Comparison of ENCODE assay signal across 8 cellular contexts in genomic region chr20:31608256-31608980, GRCh38.
A peak's percentile ranks its signal among the peaks of the same experiment; 100 is the strongest.
DNase-seq lines count a peak whose midpoint lies in the region; ATAC-seq lines count a peak whose summit lies in the region.

No MANE protein-coding gene starts in this region.

- H3K4me3 ChIP-seq in iPS-18c (ENCODE audit: insufficient read depth, low read depth, low read length) (peak overlapping the region; percentile 22; the same call in 1 of the 2 replicates), skeletal muscle cell (ENCODE audit: low read depth, low read length) (peak overlapping the region; percentile 10)

- DNase-seq in DMS79 treated with DMSO at 0.1 percent for 48 hours (lab: John Stamatoyannopoulos, UW) = peak; percentile 93
- DNase-seq in NCI-H2029 treated with DMSO at 0.1 percent for 48 hours (lab: John Stamatoyannopoulos, UW) = peak; percentile 98
- peak; percentile 92 for DNase-seq in astrocyte of the hippocampus (ENCODE audit: low read depth, low spot score)
- DNase-seq in skeletal muscle cell (ENCODE audit: low read depth) = peak; percentile 61
- no peak for DNase-seq in OCI-M2 (lab: John Stamatoyannopoulos, UW; ENCODE audit: unreplicated experiment)
- DNase-seq in T-helper 1 cell = no peak

- no peak for ATAC-seq in GM21360 (IDR thresholded peaks at IDR 0.05; ENCODE audit: unreplicated experiment)

- H3K9me3 ChIP-seq in iPS-18c (ENCODE audit: control insufficient read depth, insufficient read depth, low read length) = peaks cover 3% of the 10 kb centered on the region

Comparison
In these comparisons a context has a peak if more than half of its experiments do, and no peak if none do; other contexts are left out.
1. DNase-seq: peak in DMS79 treated with DMSO at 0.1 percent for 48 hours (single experiment), NCI-H2029 treated with DMSO at 0.1 percent for 48 hours (single experiment), astrocyte of the hippocampus (single experiment) and skeletal muscle cell (single experiment); none in OCI-M2 (single experiment) and T-helper 1 cell (0 of 5).